ENCODE assay signal across 9 cellular contexts in genomic region chr12:95653761-95654546, GRCh38.
DNase-seq lines count a peak whose midpoint lies in the region; ATAC-seq and TF ChIP-seq lines count a peak whose summit lies in the region.
"Had no signal": no experiment of that assay in that cellular context is flagged by ENCODE, and none has a peak within 500 bp of the region (broad histone marks: within the 10 kb centered on the region; RNA-seq: fewer than 3 reads in every experiment).

No MANE protein-coding gene starts in this region.

- H3K4me3 ChIP-seq in right cardiac atrium (ENCODE audit: low read length), result no peak overlapping the region
- H3K4me3 ChIP-seq in upper lobe of left lung, result no peak overlapping the region
- H3K4me3 ChIP-seq in lower leg skin (ENCODE audit: low read depth, poor library complexity, severe bottlenecking), result no peak overlapping the region

- intact Hi-C loops in right cardiac atrium (cut with DNase I), result no loop called here
- intact Hi-C loops in lower leg skin (cut with DNase I; ENCODE audit: low total_unique reads), result no loop called here

- H3K27ac ChIP-seq in right cardiac atrium (ENCODE audit: low read length), result peak overlapping the region; percentile 36
- peak overlapping the region in 1 of 4 donors; percentile 30 for H3K27ac ChIP-seq in upper lobe of left lung

- no peaks in the 10 kb centered on the region for H3K9me3 ChIP-seq in right cardiac atrium (ENCODE audit: control insufficient read depth, low read length)
- H3K9me3 ChIP-seq in upper lobe of left lung, result no peaks in the 10 kb centered on the region

- H3K36me3 ChIP-seq in upper lobe of left lung, result no peaks in the 10 kb centered on the region

- peaks cover 5% of the 10 kb centered on the region in 2 donors for H3K9me3 Mint-ChIP-seq in activated naive CD4-positive, alpha-beta T cell treated with anti-CD3 and anti-CD28 coated beads, Interleukin-2, amount 50 U/mL, for 72 hours

- ATAC-seq in activated naive CD4-positive, alpha-beta T cell treated with anti-CD3 and anti-CD28 coated beads, Interleukin-2, amount 50 U/mL, for 72 hours, result peak; percentile 28 to 72
- ATAC-seq in right cardiac atrium (peak; percentile 80 to 86), upper lobe of left lung (ENCODE audit: low FRiP score in 2 of 2) (peak; percentile 55 to 80), GM21526 (IDR thresholded peaks at IDR 0.05; ENCODE audit: low FRiP score, unreplicated experiment) (no peak), HG03095 (IDR thresholded peaks at IDR 0.05; ENCODE audit: unreplicated experiment) (no peak)

- TF ChIP-seq POLR2A in upper lobe of left lung (IDR thresholded peaks at IDR 0.05), result no peak
- no peak for TF ChIP-seq POLR2A in lower leg skin (IDR thresholded peaks at IDR 0.05)

- H3K27me3 ChIP-seq in right cardiac atrium (ENCODE audit: control insufficient read depth, insufficient read depth) (no peaks in the 10 kb centered on the region), upper lobe of left lung (no peaks in the 10 kb centered on the region)

- no peaks in the 10 kb centered on the region for H3K4me1 ChIP-seq in right cardiac atrium (ENCODE audit: control insufficient read depth, insufficient read depth, low read length)
- peaks cover 0 to 3% (median 0%) of the 10 kb centered on the region in 4 donors for H3K4me1 ChIP-seq in upper lobe of left lung

- DNase-seq in activated naive CD4-positive, alpha-beta T cell treated with anti-CD3 and anti-CD28 coated beads, Interleukin-2, amount 50 U/mL, for 72 hours (ENCODE audit: low spot score in 2 of 2), result no peak
- no peak for DNase-seq in activated naive CD4-positive, alpha-beta T cell treated with Interleukin-2 at 50 U/mL for 16 hours
- peak; percentile 75 for DNase-seq in amniotic epithelial cell (ENCODE audit: low read depth)
- peak in 1 of 3 donors; percentile 61 for DNase-seq in right cardiac atrium
- peak in 1 of 2 donors; percentile 31 for DNase-seq in upper lobe of left lung
- DNase-seq in lower leg skin (ENCODE audit: low spot score in 2 of 2), result no peak
- DNase-seq: NCI-H1417 had no signal

- TF ChIP-seq CTCF in upper lobe of left lung (IDR thresholded peaks at IDR 0.05) (no peak), lower leg skin (IDR thresholded peaks at IDR 0.05) (no peak)

- peak in 1 of 4 donors; percentile 67 for TF ChIP-seq EP300 in upper lobe of left lung (IDR thresholded peaks at IDR 0.05)

- H3K27ac Mint-ChIP-seq in activated naive CD4-positive, alpha-beta T cell treated with anti-CD3 and anti-CD28 coated beads, Interleukin-2, amount 50 U/mL, for 72 hours, result peak overlapping the region in 1 of 2 donors; percentile 54

- WGBS in right cardiac atrium, result 52% methylated on average over 9 of the region's 9 CpGs
- WGBS in upper lobe of left lung, 2 donors, result 69 to 73% methylated on average over 9 of the region's 9 CpGs
- WGBS in lower leg skin, 2 donors, result 63 to 72% methylated on average over 9 of the region's 9 CpGs

- peaks cover 0 to 6% of the 10 kb centered on the region in 2 donors for H3K36me3 Mint-ChIP-seq in activated naive CD4-positive, alpha-beta T cell treated with anti-CD3 and anti-CD28 coated beads, Interleukin-2, amount 50 U/mL, for 72 hours

Comparison
In these comparisons a context has a peak if more than half of its experiments do, and no peak if none do; other contexts are left out.
1. ATAC-seq: peak in activated naive CD4-positive, alpha-beta T cell treated with anti-CD3 and anti-CD28 coated beads, Interleukin-2, amount 50 U/mL, for 72 hours (2 of 2), right cardiac atrium (2 of 2) and upper lobe of left lung (2 of 2); none in GM21526 (single experiment) and HG03095 (single experiment).